ENCODE assay signal across 2 cellular contexts in the genomic region with DNA sequence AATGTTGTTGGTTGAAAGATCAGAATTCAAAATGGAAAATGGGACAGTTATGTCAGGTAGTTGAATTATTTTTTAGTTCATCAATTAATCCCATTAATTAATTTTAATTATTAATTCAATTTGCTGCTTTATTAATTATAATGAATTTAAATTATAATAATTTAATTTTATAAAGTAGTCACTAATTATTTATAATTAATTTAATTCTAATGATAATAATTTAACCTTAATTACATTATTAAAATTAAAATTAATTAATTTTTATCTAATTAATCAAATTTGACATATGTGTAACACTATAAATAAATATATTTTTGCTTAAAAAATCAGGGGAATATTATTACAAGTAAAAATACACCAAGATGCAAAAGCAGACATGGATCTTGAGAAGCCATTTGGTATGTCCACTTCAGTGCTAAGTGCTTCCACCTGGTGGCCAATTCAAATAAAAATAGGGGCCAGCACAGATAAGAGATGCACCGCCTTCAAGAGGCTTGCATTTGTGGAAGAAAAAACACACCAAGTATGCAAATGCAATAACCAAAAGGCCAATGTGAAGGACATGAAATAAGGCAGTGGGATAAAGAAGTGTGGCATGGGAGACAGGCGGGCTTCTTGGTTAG.
TF ChIP-seq lines count a peak whose summit lies in the region.

No MANE protein-coding gene starts in this region.

TF ChIP-seq in GM23338, 12 proteins besides CTCF, POLR2A, EP300 and RAD21 (continued from another document and continues in another):
- TF ChIP-seq, protein P1, sequence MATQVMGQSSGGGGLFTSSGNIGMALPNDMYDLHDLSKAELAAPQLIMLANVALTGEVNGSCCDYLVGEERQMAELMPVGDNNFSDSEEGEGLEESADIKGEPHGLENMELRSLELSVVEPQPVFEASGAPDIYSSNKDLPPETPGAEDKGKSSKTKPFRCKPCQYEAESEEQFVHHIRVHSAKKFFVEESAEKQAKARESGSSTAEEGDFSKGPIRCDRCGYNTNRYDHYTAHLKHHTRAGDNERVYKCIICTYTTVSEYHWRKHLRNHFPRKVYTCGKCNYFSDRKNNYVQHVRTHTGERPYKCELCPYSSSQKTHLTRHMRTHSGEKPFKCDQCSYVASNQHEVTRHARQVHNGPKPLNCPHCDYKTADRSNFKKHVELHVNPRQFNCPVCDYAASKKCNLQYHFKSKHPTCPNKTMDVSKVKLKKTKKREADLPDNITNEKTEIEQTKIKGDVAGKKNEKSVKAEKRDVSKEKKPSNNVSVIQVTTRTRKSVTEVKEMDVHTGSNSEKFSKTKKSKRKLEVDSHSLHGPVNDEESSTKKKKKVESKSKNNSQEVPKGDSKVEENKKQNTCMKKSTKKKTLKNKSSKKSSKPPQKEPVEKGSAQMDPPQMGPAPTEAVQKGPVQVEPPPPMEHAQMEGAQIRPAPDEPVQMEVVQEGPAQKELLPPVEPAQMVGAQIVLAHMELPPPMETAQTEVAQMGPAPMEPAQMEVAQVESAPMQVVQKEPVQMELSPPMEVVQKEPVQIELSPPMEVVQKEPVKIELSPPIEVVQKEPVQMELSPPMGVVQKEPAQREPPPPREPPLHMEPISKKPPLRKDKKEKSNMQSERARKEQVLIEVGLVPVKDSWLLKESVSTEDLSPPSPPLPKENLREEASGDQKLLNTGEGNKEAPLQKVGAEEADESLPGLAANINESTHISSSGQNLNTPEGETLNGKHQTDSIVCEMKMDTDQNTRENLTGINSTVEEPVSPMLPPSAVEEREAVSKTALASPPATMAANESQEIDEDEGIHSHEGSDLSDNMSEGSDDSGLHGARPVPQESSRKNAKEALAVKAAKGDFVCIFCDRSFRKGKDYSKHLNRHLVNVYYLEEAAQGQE (IDR thresholded peaks at IDR 0.05; ENCODE audit: unreplicated experiment): no peak
- TF ChIP-seq EZH2 (IDR thresholded peaks at IDR 0.05; ENCODE audit: low read depth, unreplicated experiment): no peak
- no peak for TF ChIP-seq ZNF114 (CRISPR knock-in tag; IDR thresholded peaks at IDR 0.05)
- no peak for TF ChIP-seq EZH2phosphoT487 (IDR thresholded peaks at IDR 0.05; ENCODE audit: unreplicated experiment)
- no peak for TF ChIP-seq ETS1 (IDR thresholded peaks at IDR 0.05)
- TF ChIP-seq STAT1 (IDR thresholded peaks at IDR 0.05; ENCODE audit: unreplicated experiment): no peak
- TF ChIP-seq NANOG (IDR thresholded peaks at IDR 0.05; ENCODE audit: borderline replicate concordance): no peak
- TF ChIP-seq CREB1 (CRISPR knock-in tag; IDR thresholded peaks at IDR 0.05; ENCODE audit: low read depth): no peak
- TF ChIP-seq JUNB (IDR thresholded peaks at IDR 0.05; ENCODE audit: unreplicated experiment): no peak

TF ChIP-seq in K562, 482 proteins besides CTCF, POLR2A, EP300 and RAD21 (continued from another document):
- TF ChIP-seq SMARCA5 (IDR thresholded peaks at IDR 0.05) (no peak), XRCC4 (IDR thresholded peaks at IDR 0.05; ENCODE audit: extremely low read depth, insufficient read depth, insufficient read length) (no peak)
